ENCODE assay signal across 1 cellular context in the genomic region with DNA sequence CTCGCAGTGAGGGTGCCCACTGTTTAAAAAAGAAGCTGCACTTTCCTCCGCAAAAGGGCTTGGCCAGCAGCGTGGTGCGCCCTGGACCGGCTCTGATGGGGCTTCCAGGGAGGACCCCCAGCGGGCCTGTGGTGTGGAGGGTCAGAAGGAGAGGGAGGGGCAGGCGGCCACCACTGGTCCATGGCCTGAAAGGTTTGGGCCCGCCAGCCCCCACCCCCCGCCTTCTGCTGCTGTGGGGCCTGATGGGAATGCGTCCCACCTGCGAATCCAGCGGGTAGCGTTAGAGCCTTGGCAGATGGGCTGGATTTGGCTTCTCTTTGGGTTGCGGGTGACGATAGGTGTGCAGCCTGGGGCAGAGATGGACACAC.
TF ChIP-seq lines count a peak whose summit lies in the region.

No MANE protein-coding gene starts in this region.

TF ChIP-seq in SK-N-SH, 30 proteins besides CTCF, POLR2A, EP300 and RAD21 (continued from another document):
- TF ChIP-seq, protein P1, sequence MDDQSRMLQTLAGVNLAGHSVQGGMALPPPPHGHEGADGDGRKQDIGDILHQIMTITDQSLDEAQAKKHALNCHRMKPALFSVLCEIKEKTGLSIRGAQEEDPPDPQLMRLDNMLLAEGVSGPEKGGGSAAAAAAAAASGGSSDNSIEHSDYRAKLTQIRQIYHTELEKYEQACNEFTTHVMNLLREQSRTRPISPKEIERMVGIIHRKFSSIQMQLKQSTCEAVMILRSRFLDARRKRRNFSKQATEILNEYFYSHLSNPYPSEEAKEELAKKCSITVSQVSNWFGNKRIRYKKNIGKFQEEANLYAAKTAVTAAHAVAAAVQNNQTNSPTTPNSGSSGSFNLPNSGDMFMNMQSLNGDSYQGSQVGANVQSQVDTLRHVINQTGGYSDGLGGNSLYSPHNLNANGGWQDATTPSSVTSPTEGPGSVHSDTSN (IDR thresholded peaks at IDR 0.05): no peak
- TF ChIP-seq, protein P2, sequence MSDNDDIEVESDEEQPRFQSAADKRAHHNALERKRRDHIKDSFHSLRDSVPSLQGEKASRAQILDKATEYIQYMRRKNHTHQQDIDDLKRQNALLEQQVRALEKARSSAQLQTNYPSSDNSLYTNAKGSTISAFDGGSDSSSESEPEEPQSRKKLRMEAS (IDR thresholded peaks at IDR 0.05; ENCODE audit: low read depth): no peak
- TF ChIP-seq CHD2 (IDR thresholded peaks at IDR 0.05; ENCODE audit: low read length, partially characterized antibody): no peak
